Comparison of ENCODE assay signal across 16 cellular contexts in genomic region chr18:79624356-79624961, GRCh38. TPM values are rescaled to one million over a fixed set of nuclear protein-coding genes. Genes with fewer than 3 reads are reported as not detected.
DNase-seq lines count a peak whose midpoint lies in the region; ATAC-seq, FAIRE-seq and TF ChIP-seq lines count a peak whose summit lies in the region.
"Had no signal": no experiment of that assay in that cellular context is flagged by ENCODE, and none has a peak within 500 bp of the region (broad histone marks: within the 10 kb centered on the region; RNA-seq: fewer than 3 reads in every experiment).

No MANE protein-coding gene starts in this region.

- ATAC-seq in GM19463 (IDR thresholded peaks at IDR 0.05; ENCODE audit: unreplicated experiment) (peak; percentile 19), HG03442 (IDR thresholded peaks at IDR 0.05; ENCODE audit: unreplicated experiment) (peak; percentile 23), HG03460 (IDR thresholded peaks at IDR 0.05; ENCODE audit: unreplicated experiment) (no peak), GM21367 (IDR thresholded peaks at IDR 0.05; ENCODE audit: unreplicated experiment) (no peak)

- H3K4me3 ChIP-seq in colonic mucosa: no peak overlapping the region
- H3K4me3 ChIP-seq: heart left ventricle, upper lobe of left lung had no signal

- no peaks in the 10 kb centered on the region for H3K36me3 ChIP-seq in colonic mucosa
- H3K36me3 ChIP-seq: heart left ventricle, upper lobe of left lung had no signal

- peaks cover 48% of the 10 kb centered on the region for H3K27me3 Mint-ChIP-seq in chondrocyte (ENCODE audit: low read depth)

- intact Hi-C loops in colonic mucosa (cut with DNase I): no loop called here

- no peak overlapping the region for H3K9ac ChIP-seq in colonic mucosa (ENCODE audit: low read depth in 2 of 2, low read length in 2 of 2)
- H3K9ac ChIP-seq: SK-N-SH had no signal

- no peak overlapping the region for H3K4me3 Mint-ChIP-seq in chondrocyte (ENCODE audit: unreplicated experiment)
- H3K4me3 Mint-ChIP-seq: activated naive CD8-positive, alpha-beta T cell treated with anti-CD3 and anti-CD28 coated beads, Interleukin-2, amount 10 ng/mL, durations not matched to agents 7 days and 5 days; CD4-positive, CD25-positive, alpha-beta regulatory T cell had no signal

- H3K36me3 Mint-ChIP-seq in chondrocyte (ENCODE audit: low read depth): peaks cover 3% of the 10 kb centered on the region
- H3K36me3 Mint-ChIP-seq: activated naive CD8-positive, alpha-beta T cell treated with anti-CD3 and anti-CD28 coated beads, Interleukin-2, amount 10 ng/mL, durations not matched to agents 7 days and 5 days; CD4-positive, CD25-positive, alpha-beta regulatory T cell had no signal

- peaks cover 4% of the 10 kb centered on the region for H3K4me1 Mint-ChIP-seq in chondrocyte (ENCODE audit: low read depth)

- no peaks in the 10 kb centered on the region for H3K4me1 ChIP-seq in colonic mucosa

- no peaks in the 10 kb centered on the region for H3K27me3 ChIP-seq in colonic mucosa
- H3K27me3 ChIP-seq: upper lobe of left lung had no signal

- no peaks in the 10 kb centered on the region for H3K9me3 ChIP-seq in colonic mucosa
- H3K9me3 ChIP-seq: heart left ventricle, SK-N-SH, upper lobe of left lung had no signal

- no peak for TF ChIP-seq POLR2A in GM12891 (IDR thresholded peaks at IDR 0.05; ENCODE audit: low read depth, low read length)

- TF ChIP-seq CTCF in chondrocyte (IDR thresholded peaks at IDR 0.05) (no peak), colonic mucosa (IDR thresholded peaks at IDR 0.05) (no peak)

- no peak overlapping the region for H3K27ac Mint-ChIP-seq in chondrocyte (ENCODE audit: unreplicated experiment)
- H3K27ac Mint-ChIP-seq: activated naive CD8-positive, alpha-beta T cell treated with anti-CD3 and anti-CD28 coated beads, Interleukin-2, amount 10 ng/mL, durations not matched to agents 7 days and 5 days; CD4-positive, CD25-positive, alpha-beta regulatory T cell had no signal

- no peak for DNase-seq in GM12891 (ENCODE audit: insufficient read length, low spot score)
- DNase-seq in chondrocyte (ENCODE audit: low spot score): peak; percentile 35
- DNase-seq in colonic mucosa: no peak
- no peak for DNase-seq in NK-92 (lab: John Stamatoyannopoulos, UW; ENCODE audit: unreplicated experiment)
- DNase-seq: activated CD4-positive, alpha-beta T cell treated with anti-CD3 and anti-CD28 coated beads, Interleukin-2, amount 50 U/mL, for 4 hours; activated naive CD8-positive, alpha-beta T cell treated with anti-CD3 and anti-CD28 coated beads, Interleukin-2, amount 10 ng/mL, durations not matched to agents 7 days and 5 days; CD4-positive, CD25-positive, alpha-beta regulatory T cell; effector CD4-positive, alpha-beta T cell; NCI-H226; SK-N-SH; upper lobe of left lung had no signal

- peak; percentile 40 for FAIRE-seq in GM12891 (lab: Jason Lieb, UNC)

- no peaks in the 10 kb centered on the region for H3K9me3 Mint-ChIP-seq in chondrocyte (ENCODE audit: low read depth)
- H3K9me3 Mint-ChIP-seq: activated naive CD8-positive, alpha-beta T cell treated with anti-CD3 and anti-CD28 coated beads, Interleukin-2, amount 10 ng/mL, durations not matched to agents 7 days and 5 days had no signal

- H3K27ac ChIP-seq in colonic mucosa: no peak overlapping the region
- H3K27ac ChIP-seq: upper lobe of left lung had no signal

TF ChIP-seq in GM12891, 5 proteins besides CTCF, POLR2A, EP300 and RAD21:
- TF ChIP-seq TAF1 (IDR thresholded peaks at IDR 0.05; ENCODE audit: low read depth, low read length) (no peak), POU2F2 (IDR thresholded peaks at IDR 0.05; ENCODE audit: low read depth, low read length) (0 out of 2 replicates have a peak, but pooled peaks have one; percentile 33)

RNA-seq across cellular contexts. Expression of gene CTDP1, which starts 55.1 kb away (rescaled TPM):
- polyA plus RNA-seq in GM12891 (2012; ENCODE audit: low read depth, missing spikeins): 11.3 TPM
- total RNA-seq in chondrocyte (20.0 to 21.0 TPM (median 20.9 TPM) in 3 replicates), colonic mucosa (10 to 100 TPM; 34.7 to 36.9 TPM)

Comparison
In these comparisons a context has a peak if more than half of its experiments do, and no peak if none do; other contexts are left out.
1. ATAC-seq: peak in GM19463 (single experiment) and HG03442 (single experiment); none in HG03460 (single experiment) and GM21367 (single experiment).